ENCODE assay signal across 13 cellular contexts in genomic region chr9:108041551-108041950, GRCh38.
DNase-seq lines count a peak whose midpoint lies in the region; ATAC-seq and TF ChIP-seq lines count a peak whose summit lies in the region.
"Had no signal": no experiment of that assay in that cellular context is flagged by ENCODE, and none has a peak within 500 bp of the region (broad histone marks: within the 10 kb centered on the region; RNA-seq: fewer than 3 reads in every experiment).

No MANE protein-coding gene starts in this region.

- peaks cover 18% of the 10 kb centered on the region for H3K9me3 ChIP-seq in PC-9 (ENCODE audit: insufficient read depth, low read depth)
- H3K9me3 ChIP-seq in esophagus (ENCODE audit: control insufficient read depth in 2 of 2, insufficient read depth in 1 of 2, low read depth in 1 of 2, low read length in 1 of 2), result no peaks in the 10 kb centered on the region

- no peak overlapping the region for H3K4me3 Mint-ChIP-seq in osteocyte (ENCODE audit: unreplicated experiment)
- H3K4me3 Mint-ChIP-seq: activated T-cell treated with anti-CD3 and anti-CD28 coated beads, Interleukin-2, amount 50 U/mL, for 4 hours had no signal

- CTCF ChIA-PET in PC-9 (lab: Charles Lee), result no interaction called here

- peak overlapping the region; percentile 54 for H3K27ac Mint-ChIP-seq in osteocyte (ENCODE audit: unreplicated experiment)

- H3K27ac ChIP-seq in PC-9 (peak overlapping the region; percentile 79), esophagus (ENCODE audit: low read depth in 2 of 2, low read length in 1 of 2) (peak overlapping the region; percentile 23 to 54)

- H3K4me3 ChIP-seq in PC-9 (no peak overlapping the region), esophagus (ENCODE audit: low read depth in 1 of 2, low read length in 2 of 2) (no peak overlapping the region)
- H3K4me3 ChIP-seq: GM12878 had no signal

- no peaks in the 10 kb centered on the region for H3K36me3 ChIP-seq in PC-9 (ENCODE audit: low read depth)
- no peaks in the 10 kb centered on the region for H3K36me3 ChIP-seq in esophagus (ENCODE audit: control insufficient read depth in 2 of 2, insufficient read depth in 2 of 2, low read length in 1 of 2)

- 63 to 72% methylated on average over 1 of the region's 1 CpG for WGBS in esophagus, 2 donors

- ATAC-seq in GM21717 (IDR thresholded peaks at IDR 0.05; ENCODE audit: unreplicated experiment), result no peak
- ATAC-seq: activated T-cell treated with anti-CD3 and anti-CD28 coated beads, Interleukin-2, amount 50 U/mL, for 4 hours; GM12878 had no signal

- peaks cover 14% of the 10 kb centered on the region for H3K9me3 Mint-ChIP-seq in osteocyte (ENCODE audit: unreplicated experiment)

- no peaks in the 10 kb centered on the region for H3K27me3 Mint-ChIP-seq in osteocyte (ENCODE audit: unreplicated experiment)

- H3K4me1 ChIP-seq in PC-9 (replicated peaks; ENCODE audit: insufficient read depth) (peaks cover 36% of the 10 kb centered on the region), esophagus (ENCODE audit: control insufficient read depth in 2 of 2, insufficient read depth in 2 of 2, low read length in 1 of 2) (no peaks in the 10 kb centered on the region)

- BruUV-seq in PC-9 (replicated peaks; lab: Mats Ljungman, UMichigan), result no TSS peak

- H2AFZ ChIP-seq in PC-9, result no peak overlapping the region

- H3K4me1 Mint-ChIP-seq in osteocyte (ENCODE audit: unreplicated experiment), result peaks cover 17% of the 10 kb centered on the region

- H3K27me3 ChIP-seq in PC-9 (ENCODE audit: insufficient read depth, low read depth) (no peaks in the 10 kb centered on the region), esophagus (ENCODE audit: control insufficient read depth in 1 of 2, insufficient read depth in 2 of 2, low read length in 2 of 2) (no peaks in the 10 kb centered on the region)

- no peak for TF ChIP-seq CTCF in PC-9 (conservative IDR thresholded peaks at IDR 0.05)
- TF ChIP-seq CTCF in osteocyte (IDR thresholded peaks at IDR 0.05), result no peak

- peaks cover 23% of the 10 kb centered on the region; the same call in 1 of the 2 replicates for H3F3A ChIP-seq in PC-9 (ENCODE audit: insufficient read depth, low read depth)

- H3K4me2 ChIP-seq in PC-9, result peak overlapping the region; percentile 55

- H3K36me3 Mint-ChIP-seq in osteocyte (ENCODE audit: unreplicated experiment), result peaks cover 6% of the 10 kb centered on the region

- H3K9me2 ChIP-seq in PC-9 (ENCODE audit: insufficient read depth), result no peaks in the 10 kb centered on the region

- POLR2A ChIA-PET in PC-9 (lab: Charles Lee; ENCODE audit: unreplicated experiment), result interaction anchor here (0.7 kb wide), 1 partner anchor 19 kb away, joined by 3 read pairs; no protein-coding TSS in a partner anchor

- no peaks in the 10 kb centered on the region for H4K20me1 ChIP-seq in PC-9 (ENCODE audit: insufficient read depth)

- intact Hi-C loops in PC-9 (cut with micrococcal nuclease; ENCODE audit: unreplicated experiment), result loop anchor here (2.0 kb wide), 1 partner anchor 41 kb away; no protein-coding TSS in a partner anchor

- DNase-seq in GM03348 (ENCODE audit: low spot score) (peak; percentile 63), PC-9 (peak; percentile 35 to 81), osteocyte (ENCODE audit: extremely low spot score, unreplicated experiment) (no peak), activated T-cell treated with anti-CD3 and anti-CD28 coated beads for 4 hours (no peak), mucosa of gallbladder (ENCODE audit: low spot score) (no peak), NCI-H2227 (lab: John Stamatoyannopoulos, UW; ENCODE audit: unreplicated experiment) (no peak)
- DNase-seq: activated T-cell treated with anti-CD3 and anti-CD28 coated beads, Interleukin-2, amount 50 U/mL, for 4 hours; left ventricle myocardium superior; NCI-H146; stimulated activated CD4-positive, alpha-beta T cell treated with anti-CD3 and anti-CD28 coated beads, Interleukin-4, amount 100 ng/mL, for 24 hours had no signal

- no peaks in the 10 kb centered on the region for H3K79me2 ChIP-seq in PC-9 (ENCODE audit: low read depth)

Comparison
In these comparisons a context has a peak if more than half of its experiments do, and no peak if none do; other contexts are left out.
1. DNase-seq: peak in GM03348 (single experiment) and PC-9 (2 of 2); none in osteocyte (single experiment), activated T-cell treated with anti-CD3 and anti-CD28 coated beads for 4 hours (single experiment), mucosa of gallbladder (single experiment) and NCI-H2227 (single experiment).